In the genomic region with DNA sequence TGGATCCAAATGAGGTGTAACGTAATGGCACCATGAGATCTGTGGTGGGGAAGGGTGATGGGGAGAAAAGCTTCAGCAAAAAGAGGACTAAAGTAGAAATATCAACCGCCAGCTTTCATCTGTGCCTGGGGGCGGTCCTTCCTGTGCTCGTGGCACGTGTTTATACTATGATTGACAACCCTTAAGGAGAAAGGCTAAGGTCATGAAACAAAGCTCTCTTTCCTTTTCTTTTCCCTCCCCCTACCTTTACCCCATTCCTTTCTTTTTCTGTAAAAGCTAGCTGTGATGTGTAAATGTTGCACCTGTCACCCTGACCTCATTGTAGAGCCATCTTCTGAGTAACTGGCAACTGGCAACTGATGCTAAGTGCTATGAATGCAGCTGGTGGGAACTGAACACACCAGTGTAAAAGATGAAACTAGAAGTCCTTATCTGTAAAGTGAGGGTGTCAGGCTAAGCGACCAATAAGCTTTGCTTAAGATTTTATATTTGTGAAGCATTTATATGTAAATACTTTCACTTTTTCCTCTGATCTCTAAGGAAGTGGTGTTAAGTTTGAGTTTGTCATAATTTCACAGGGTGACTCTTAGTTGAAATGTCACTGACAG, we compare ENCODE assay signal across 8 cellular contexts.
DNase-seq lines count a peak whose midpoint lies in the region; ATAC-seq and TF ChIP-seq lines count a peak whose summit lies in the region.

No MANE protein-coding gene starts in this region.

- TF ChIP-seq POLR2A in stomach (IDR thresholded peaks at IDR 0.05), result no peak
- TF ChIP-seq POLR2A in vagina (IDR thresholded peaks at IDR 0.05), result no peak

- intact Hi-C loops in stomach (cut with DNase I; ENCODE audit: low total_unique reads) (no loop called here), vagina (cut with DNase I) (no loop called here)

- H3K4me3 ChIP-seq in hepatocyte, result no peak overlapping the region
- H3K4me3 ChIP-seq in stomach, result peak overlapping the region in 3 of 4 donors; percentile 9 to 37 (median 33)
- no peak overlapping the region for H3K4me3 ChIP-seq in vagina

- TF ChIP-seq CTCF in hepatocyte (IDR thresholded peaks at IDR 0.05; ENCODE audit: poor library complexity) (no peak), stomach (IDR thresholded peaks at IDR 0.05) (no peak), vagina (IDR thresholded peaks at IDR 0.05) (no peak)

- H3K36me3 ChIP-seq in hepatocyte (replicated peaks; ENCODE audit: insufficient read depth, low read depth), result no peaks in the 10 kb centered on the region
- H3K36me3 ChIP-seq in stomach, result no peaks in the 10 kb centered on the region
- no peaks in the 10 kb centered on the region for H3K36me3 ChIP-seq in vagina

- WGBS in hepatocyte (ENCODE audit: low lambda C conversion rate, missing lambda C conversion rate), result 81% methylated on average over 6 of the region's 6 CpGs
- WGBS in stomach, 5 donors, result 49 to 57% (median 51%) methylated on average over 6 of the region's 6 CpGs

- H3K27ac ChIP-seq in hepatocyte (peak overlapping the region; percentile 42), stomach (peak overlapping the region in 4 of 5 donors; percentile 40 to 82 (median 72)), vagina (no peak overlapping the region)

- peak overlapping the region; percentile 61 for H3K4me2 ChIP-seq in hepatocyte

- no peaks in the 10 kb centered on the region for H3K27me3 ChIP-seq in hepatocyte
- H3K27me3 ChIP-seq in stomach, result no peaks in the 10 kb centered on the region
- no peaks in the 10 kb centered on the region for H3K27me3 ChIP-seq in vagina

- no peaks in the 10 kb centered on the region for H3K79me2 ChIP-seq in hepatocyte

- no peaks in the 10 kb centered on the region for H3K4me1 ChIP-seq in hepatocyte (ENCODE audit: insufficient read depth)
- peaks cover 0 to 12% (median 0%) of the 10 kb centered on the region in 4 donors for H3K4me1 ChIP-seq in stomach
- peaks cover 6% of the 10 kb centered on the region for H3K4me1 ChIP-seq in vagina

- no peak for TF ChIP-seq EP300 in stomach (IDR thresholded peaks at IDR 0.05)

- DNase-seq in activated gamma-delta T cell treated with Interleukin-2 at 50 U/mL for 16 hours, result peak; percentile 45
- DNase-seq in activated gamma-delta T cell (lab: John Stamatoyannopoulos, UW), result no peak
- DNase-seq in activated CD4-positive, alpha-beta T cell treated with anti-CD3 and anti-CD28 coated beads, Interleukin-2, amount 50 U/mL, for 1 hour, result peak; percentile 34
- DNase-seq in hepatocyte (ENCODE audit: low spot score), result no peak
- DNase-seq in stomach, result no peak
- DNase-seq in 8988T, result no peak
- no peak for DNase-seq in vagina (ENCODE audit: extremely low spot score in 2 of 2)

- H3K9me3 ChIP-seq in hepatocyte (ENCODE audit: low read depth), result peaks cover 6% of the 10 kb centered on the region
- peaks cover 0 to 11% (median 6%) of the 10 kb centered on the region in 4 donors for H3K9me3 ChIP-seq in stomach
- no peaks in the 10 kb centered on the region for H3K9me3 ChIP-seq in vagina

- H2AFZ ChIP-seq in hepatocyte, result peak overlapping the region; percentile 34

- H4K20me1 ChIP-seq in hepatocyte (ENCODE audit: insufficient read depth, poor library complexity, severe bottlenecking), result no peaks in the 10 kb centered on the region

- no peaks in the 10 kb centered on the region for H3K9me2 ChIP-seq in hepatocyte (replicated peaks; ENCODE audit: insufficient read depth)

- peak; percentile 52 for ATAC-seq in HG03520 (IDR thresholded peaks at IDR 0.05; ENCODE audit: unreplicated experiment)

Comparison
In these comparisons a context has a peak if more than half of its experiments do, and no peak if none do; other contexts are left out.
1. DNase-seq: peak in activated gamma-delta T cell treated with Interleukin-2 at 50 U/mL for 16 hours (single experiment) and activated CD4-positive, alpha-beta T cell treated with anti-CD3 and anti-CD28 coated beads, Interleukin-2, amount 50 U/mL, for 1 hour (single experiment); none in activated gamma-delta T cell (single experiment), hepatocyte (single experiment), stomach (single experiment), 8988T (single experiment) and vagina (0 of 2).
2. H3K4me3 ChIP-seq: peak in stomach (3 of 4); none in hepatocyte (single experiment) and vagina (0 of 2).